Comparison of ENCODE assay signal across 14 cellular contexts in the genomic region with DNA sequence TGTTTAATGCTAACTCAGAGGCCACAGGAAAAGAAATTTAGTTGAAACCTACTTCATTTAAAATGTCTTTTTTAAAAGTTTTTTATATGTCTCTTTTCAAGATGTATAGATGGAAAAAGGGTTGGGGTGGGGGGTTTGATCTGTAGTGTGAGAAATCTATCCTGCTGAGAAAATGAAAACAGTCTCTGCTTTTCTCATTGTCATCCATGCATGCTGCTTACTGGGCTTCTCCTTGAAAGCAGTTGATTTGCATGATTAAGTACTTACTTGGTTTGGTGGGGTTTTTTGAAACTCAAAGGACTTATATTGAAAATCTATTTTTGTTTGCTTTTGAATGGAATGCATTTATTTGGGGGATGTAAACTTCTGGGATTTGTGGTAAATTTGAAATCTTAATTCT.
"Had no signal": no experiment of that assay in that cellular context is flagged by ENCODE, and none has a peak within 500 bp of the region (broad histone marks: within the 10 kb centered on the region; RNA-seq: fewer than 3 reads in every experiment).

No MANE protein-coding gene starts in this region.

- H3K27ac ChIP-seq: adrenal gland, esophagus muscularis mucosa, ovary, sigmoid colon, tibial nerve, WERI-Rb-1 had no signal

- DNase-seq: activated CD4-positive, alpha-beta memory T cell treated with anti-CD3 and anti-CD28 coated beads for 36 hours; activated CD4-positive, alpha-beta T cell treated with anti-CD3 and anti-CD28 coated beads for 36 hours; activated effector memory CD4-positive, alpha-beta T cell treated with Interleukin-2 at 50 U/mL for 16 hours; activated T-cell treated with anti-CD3 and anti-CD28 coated beads, Interleukin-2, amount 50 U/mL, for 24 hours; adrenal gland; caudate nucleus; cortex of kidney; effector CD4-positive, alpha-beta T cell; ovary; sigmoid colon; stimulated activated CD4-positive, alpha-beta T cell treated with anti-CD3 and anti-CD28 coated beads, Interleukin-2, amount 100 ng/mL, for 24 hours; WERI-Rb-1 had no signal

- H3K27me3 ChIP-seq: adrenal gland, esophagus muscularis mucosa, ovary, sigmoid colon, tibial nerve had no signal

- H3K9me3 ChIP-seq: adrenal gland, esophagus muscularis mucosa, ovary, sigmoid colon, tibial nerve had no signal

- H3K4me1 ChIP-seq: adrenal gland, esophagus muscularis mucosa, tibial nerve had no signal

- H3K4me3 ChIP-seq: adrenal gland, esophagus muscularis mucosa, ovary, sigmoid colon, tibial nerve had no signal

- H3K36me3 ChIP-seq: adrenal gland, esophagus muscularis mucosa, ovary, sigmoid colon, tibial nerve, WERI-Rb-1 had no signal
